ENCODE assay signal across 9 cellular contexts in genomic region chr10:90174531-90174930, GRCh38.
"Had no signal": no experiment of that assay in that cellular context is flagged by ENCODE, and none has a peak within 500 bp of the region (broad histone marks: within the 10 kb centered on the region; RNA-seq: fewer than 3 reads in every experiment).

No MANE protein-coding gene starts in this region.

- DNase-seq: GM23248, GOT3, H7, H9, HCEC 1CT, HFFc6 had no signal

- H3K9me3 ChIP-seq: HAP-1 had no signal

- H3K4me3 ChIP-seq: GM23248, GM23338, HAP-1 had no signal

- ATAC-seq: GM23338, HCT116 had no signal

- H3K36me3 ChIP-seq: HAP-1 had no signal

- H3K27ac ChIP-seq: GM23248 had no signal

- H3K4me1 ChIP-seq: HAP-1 had no signal
